Comparison of ENCODE assay signal across 15 cellular contexts in the genomic region with DNA sequence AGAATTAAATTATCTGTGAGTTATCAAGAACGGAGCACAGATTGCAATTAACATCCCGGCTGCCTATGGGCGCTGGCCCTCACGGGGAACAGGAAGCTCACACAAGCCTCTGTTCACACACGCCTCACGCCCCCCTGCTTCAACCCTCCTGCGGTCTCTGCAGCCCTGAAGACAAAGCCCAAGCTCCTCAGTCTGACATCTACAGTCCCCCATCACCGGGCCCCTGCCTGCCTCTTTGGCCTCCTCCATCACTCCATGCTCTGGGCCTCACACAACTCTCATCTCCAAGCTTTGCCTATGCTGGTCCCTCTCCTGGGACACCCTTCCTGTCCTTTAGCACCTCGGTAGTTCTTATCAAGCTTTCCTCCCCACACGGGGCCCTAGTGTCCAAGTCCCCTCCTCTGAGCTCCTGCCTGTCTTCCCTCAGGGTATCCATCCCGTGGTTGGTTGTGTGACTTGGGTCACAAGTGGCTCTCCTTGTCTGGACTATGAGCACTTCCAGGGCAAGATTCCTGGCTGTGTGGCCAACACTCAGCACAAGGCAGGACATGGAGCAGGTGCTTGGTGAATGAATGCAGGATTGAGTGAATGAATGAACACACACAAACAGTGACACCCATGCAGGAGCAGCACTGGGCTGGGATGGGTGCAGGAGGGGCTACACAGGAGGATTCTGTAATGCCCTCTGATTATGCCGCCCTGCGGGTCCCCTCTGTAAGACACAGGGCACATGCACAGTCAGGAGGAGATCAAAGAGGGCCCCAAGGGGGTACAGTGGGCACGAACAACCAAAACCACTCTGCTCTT.
DNase-seq lines count a peak whose midpoint lies in the region; ATAC-seq and TF ChIP-seq lines count a peak whose summit lies in the region.
"Had no signal": no experiment of that assay in that cellular context is flagged by ENCODE, and none has a peak within 500 bp of the region (broad histone marks: within the 10 kb centered on the region; RNA-seq: fewer than 3 reads in every experiment).

No MANE protein-coding gene starts in this region.

- no peak overlapping the region for H3K27ac ChIP-seq in BLaER1 treated with 17β-estradiol and CSF1 and Interleukin-3, amounts not matched to agents 10 nM and 100 nM
- no peak overlapping the region for H3K27ac ChIP-seq in DND-41 (ENCODE audit: low read length)
- H3K27ac ChIP-seq in colonic mucosa = no peak overlapping the region
- H3K27ac ChIP-seq: RWPE1 had no signal

- H3K79me2 ChIP-seq in DND-41 (ENCODE audit: insufficient read depth, low read length) = no peaks in the 10 kb centered on the region

- H3K4me2 ChIP-seq in BLaER1 treated with 17β-estradiol and CSF1 and Interleukin-3, amounts not matched to agents 10 nM and 100 nM = peak overlapping the region; percentile 4 to 95 (median 78); a peak in 21 of 22 replicates
- no peak overlapping the region for H3K4me2 ChIP-seq in DND-41 (ENCODE audit: insufficient read depth, low read length)

- H3K4me1 Mint-ChIP-seq in chondrocyte (ENCODE audit: low read depth) = peaks cover 32% of the 10 kb centered on the region
- H3K4me1 Mint-ChIP-seq in osteocyte (ENCODE audit: unreplicated experiment) = peaks cover 56% of the 10 kb centered on the region
- H3K4me1 Mint-ChIP-seq in endothelial cell (ENCODE audit: unreplicated experiment) = no peaks in the 10 kb centered on the region

- H3K4me3 ChIP-seq in BLaER1 treated with 17β-estradiol and CSF1 and Interleukin-3, amounts not matched to agents 10 nM and 100 nM = no peak overlapping the region; a peak in 1 of 20 replicates
- no peak overlapping the region for H3K4me3 ChIP-seq in DND-41 (ENCODE audit: low read depth in 1 of 2, low read length in 2 of 2)
- no peak overlapping the region for H3K4me3 ChIP-seq in colonic mucosa

- peaks cover 0 to 33% (median 0%) of the 10 kb centered on the region in 11 experiments; a peak in 9 of 22 replicates for H4K20me1 ChIP-seq in BLaER1 treated with 17β-estradiol and CSF1 and Interleukin-3, amounts not matched to agents 10 nM and 100 nM
- peaks cover 2% of the 10 kb centered on the region; the same call in 1 of the 2 replicates for H4K20me1 ChIP-seq in DND-41 (ENCODE audit: insufficient read depth, low read length)

- no peak for DNase-seq in DND-41
- peak; percentile 77 for DNase-seq in chondrocyte (ENCODE audit: low spot score)
- DNase-seq in osteocyte (ENCODE audit: extremely low spot score, unreplicated experiment) = no peak
- DNase-seq in KBM-7 = no peak
- no peak for DNase-seq in colonic mucosa
- no peak for DNase-seq in endothelial cell (ENCODE audit: low spot score)
- DNase-seq: activated naive CD4-positive, alpha-beta T cell; Calu3; H9; left cardiac atrium; NCI-H187; stimulated activated CD4-positive, alpha-beta T cell treated with anti-CD3 and anti-CD28 coated beads, Interleukin-15, amount 100 ng/mL, for 24 hours; stimulated activated naive CD4-positive, alpha-beta T cell treated with Interleukin-2 at 50 U/mL for 16 hours had no signal

- no peaks in the 10 kb centered on the region for H3K27me3 ChIP-seq in BLaER1 treated with 17β-estradiol and CSF1 and Interleukin-3, amounts not matched to agents 10 nM and 100 nM
- H3K27me3 ChIP-seq in DND-41 (ENCODE audit: insufficient read depth, low read length, poor library complexity) = peaks cover 13% of the 10 kb centered on the region
- H3K27me3 ChIP-seq in colonic mucosa = no peaks in the 10 kb centered on the region

- no peak for TF ChIP-seq CTCF in DND-41 (IDR thresholded peaks at IDR 0.05; ENCODE audit: borderline replicate concordance, extremely low read depth, low read length, poor library complexity, severe bottlenecking)
- no peak for TF ChIP-seq CTCF in chondrocyte (IDR thresholded peaks at IDR 0.05)
- no peak for TF ChIP-seq CTCF in osteocyte (IDR thresholded peaks at IDR 0.05)
- TF ChIP-seq CTCF in colonic mucosa (IDR thresholded peaks at IDR 0.05) = no peak
- TF ChIP-seq CTCF in endothelial cell (IDR thresholded peaks at IDR 0.05; ENCODE audit: unreplicated experiment) = no peak

- no peaks in the 10 kb centered on the region for H3K36me3 ChIP-seq in BLaER1 treated with 17β-estradiol and CSF1 and Interleukin-3, amounts not matched to agents 10 nM and 100 nM
- no peaks in the 10 kb centered on the region for H3K36me3 ChIP-seq in DND-41 (ENCODE audit: insufficient read depth, low read length)
- H3K36me3 ChIP-seq in colonic mucosa = no peaks in the 10 kb centered on the region

- H3K9me3 ChIP-seq in BLaER1 treated with 17β-estradiol and CSF1 and Interleukin-3, amounts not matched to agents 10 nM and 100 nM (replicated peaks in 1 of 11) = no peaks in the 10 kb centered on the region
- no peaks in the 10 kb centered on the region for H3K9me3 ChIP-seq in DND-41 (ENCODE audit: insufficient read depth, low read length, severe bottlenecking)
- no peaks in the 10 kb centered on the region for H3K9me3 ChIP-seq in colonic mucosa

- H3K36me3 Mint-ChIP-seq in chondrocyte (ENCODE audit: low read depth) (peaks cover 1% of the 10 kb centered on the region), osteocyte (ENCODE audit: unreplicated experiment) (peaks cover 7% of the 10 kb centered on the region), endothelial cell (ENCODE audit: low read depth, unreplicated experiment) (no peaks in the 10 kb centered on the region)

- H3K4me1 ChIP-seq in BLaER1 treated with 17β-estradiol and CSF1 and Interleukin-3, amounts not matched to agents 10 nM and 100 nM = peaks cover 10 to 40% (median 36%) of the 10 kb centered on the region in 10 experiments; a peak in 18 of 20 replicates
- H3K4me1 ChIP-seq in DND-41 (ENCODE audit: insufficient read depth, low read length) = no peaks in the 10 kb centered on the region
- no peaks in the 10 kb centered on the region for H3K4me1 ChIP-seq in colonic mucosa

- H3K27ac Mint-ChIP-seq in chondrocyte (ENCODE audit: unreplicated experiment) = peak overlapping the region; percentile 0
- H3K27ac Mint-ChIP-seq in osteocyte (ENCODE audit: unreplicated experiment) = peak overlapping the region; percentile 50
- no peak overlapping the region for H3K27ac Mint-ChIP-seq in endothelial cell (ENCODE audit: unreplicated experiment)

- H3K27me3 Mint-ChIP-seq in chondrocyte (ENCODE audit: low read depth) = no peaks in the 10 kb centered on the region
- no peaks in the 10 kb centered on the region for H3K27me3 Mint-ChIP-seq in osteocyte (ENCODE audit: unreplicated experiment)
- peaks cover 2% of the 10 kb centered on the region for H3K27me3 Mint-ChIP-seq in endothelial cell (ENCODE audit: unreplicated experiment)

- no peak overlapping the region for H2AFZ ChIP-seq in DND-41 (ENCODE audit: low read depth, low read length)

- peak overlapping the region in 2 of 11 experiments; percentile 18 to 30; a peak in 1 of 22 replicates for H3K9ac ChIP-seq in BLaER1 treated with 17β-estradiol and CSF1 and Interleukin-3, amounts not matched to agents 10 nM and 100 nM
- no peak overlapping the region for H3K9ac ChIP-seq in DND-41 (ENCODE audit: low read depth, low read length)
- no peak overlapping the region for H3K9ac ChIP-seq in colonic mucosa (ENCODE audit: low read depth in 2 of 2, low read length in 2 of 2)

- ATAC-seq in DND-41 (ENCODE audit: insufficient read depth, low read depth) = 0 out of 3 replicates have a peak, but pooled peaks have one; percentile 50
- ATAC-seq: left cardiac atrium had no signal

- in situ Hi-C loops in KBM-7 (cut with MboI; ENCODE audit: low pct_unique_long_range_greater_than_20kb, low sequenced_read_pairs) = no loop called here

- H3K9me3 Mint-ChIP-seq in chondrocyte (ENCODE audit: low read depth) (no peaks in the 10 kb centered on the region), osteocyte (ENCODE audit: unreplicated experiment) (no peaks in the 10 kb centered on the region), endothelial cell (ENCODE audit: unreplicated experiment) (no peaks in the 10 kb centered on the region)
- H3K9me3 Mint-ChIP-seq: H9 had no signal

- H3K4me3 Mint-ChIP-seq in chondrocyte (ENCODE audit: unreplicated experiment) (no peak overlapping the region), osteocyte (ENCODE audit: unreplicated experiment) (no peak overlapping the region), endothelial cell (ENCODE audit: unreplicated experiment) (no peak overlapping the region)
- H3K4me3 Mint-ChIP-seq: H9 had no signal

- intact Hi-C loops in colonic mucosa (cut with DNase I) = no loop called here
